ENCODE assay signal across 1 cellular context in the genomic region with DNA sequence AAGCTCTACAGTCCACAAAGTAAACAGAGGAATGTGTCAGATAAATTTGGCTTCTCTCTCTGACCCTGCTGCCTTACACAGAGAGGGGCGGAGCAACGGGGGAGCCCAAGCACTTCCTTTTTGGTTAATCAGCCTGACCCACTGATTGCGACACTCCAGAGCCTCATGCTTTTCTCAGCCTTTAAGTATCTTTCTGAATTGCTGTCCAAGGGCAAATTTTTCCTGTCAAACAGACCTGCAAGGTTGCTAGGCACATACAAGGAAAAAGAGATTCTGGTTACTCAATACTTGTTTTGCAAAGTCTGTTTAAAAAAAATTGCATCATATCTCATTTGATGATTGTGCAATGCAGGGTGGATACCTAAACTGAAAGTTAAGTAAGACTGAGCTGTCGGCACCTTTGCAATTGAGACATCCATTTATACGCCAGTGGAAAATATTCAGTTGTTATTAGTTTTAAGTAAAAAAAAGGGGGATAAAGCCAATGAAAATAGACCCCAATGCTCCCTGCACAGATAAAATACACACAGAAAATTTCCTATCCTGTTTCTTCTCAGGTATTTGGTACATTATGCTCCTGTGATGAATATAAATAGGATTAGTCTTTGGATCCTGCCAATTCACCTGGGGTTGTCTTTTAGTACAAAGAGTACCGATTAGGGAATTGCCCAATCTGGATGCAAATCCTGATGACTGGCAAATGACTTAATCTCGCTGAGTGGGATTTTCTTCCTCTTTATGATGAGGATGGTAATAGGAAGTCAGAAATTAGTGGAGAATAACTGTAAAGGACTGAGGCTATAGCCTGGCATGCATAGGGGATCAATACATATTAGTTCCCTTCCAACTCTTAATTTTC.
TF ChIP-seq lines count a peak whose summit lies in the region.

No MANE protein-coding gene starts in this region.

TF ChIP-seq in HepG2, 621 proteins besides CTCF, POLR2A, EP300 and RAD21 (continued from another document and continues in another):
- TF ChIP-seq, protein P1, sequence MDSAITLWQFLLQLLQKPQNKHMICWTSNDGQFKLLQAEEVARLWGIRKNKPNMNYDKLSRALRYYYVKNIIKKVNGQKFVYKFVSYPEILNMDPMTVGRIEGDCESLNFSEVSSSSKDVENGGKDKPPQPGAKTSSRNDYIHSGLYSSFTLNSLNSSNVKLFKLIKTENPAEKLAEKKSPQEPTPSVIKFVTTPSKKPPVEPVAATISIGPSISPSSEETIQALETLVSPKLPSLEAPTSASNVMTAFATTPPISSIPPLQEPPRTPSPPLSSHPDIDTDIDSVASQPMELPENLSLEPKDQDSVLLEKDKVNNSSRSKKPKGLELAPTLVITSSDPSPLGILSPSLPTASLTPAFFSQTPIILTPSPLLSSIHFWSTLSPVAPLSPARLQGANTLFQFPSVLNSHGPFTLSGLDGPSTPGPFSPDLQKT (CRISPR knock-in tag; IDR thresholded peaks at IDR 0.05; ENCODE audit: borderline replicate concordance): no peak
- TF ChIP-seq ZBTB21 (CRISPR knock-in tag; IDR thresholded peaks at IDR 0.05) (no peak), RXRB (CRISPR knock-in tag; IDR thresholded peaks at IDR 0.05; ENCODE audit: borderline replicate concordance) (peak; percentile 76), FOSL2 (CRISPR knock-in tag; IDR thresholded peaks at IDR 0.05) (peak; percentile 67), SNAI1 (CRISPR knock-in tag; IDR thresholded peaks at IDR 0.05; ENCODE audit: borderline replicate concordance) (no peak), TRIM24 (CRISPR knock-in tag; IDR thresholded peaks at IDR 0.05) (peak; percentile 96), ZNF703 (CRISPR knock-in tag; IDR thresholded peaks at IDR 0.05; ENCODE audit: borderline replicate concordance) (no peak), PHF21A (CRISPR knock-in tag; IDR thresholded peaks at IDR 0.05) (peak; percentile 66), MATR3 (CRISPR knock-in tag; IDR thresholded peaks at IDR 0.05) (no peak), KLF12 (CRISPR knock-in tag; IDR thresholded peaks at IDR 0.05; ENCODE audit: borderline replicate concordance) (no peak), ZNF556 (CRISPR knock-in tag; IDR thresholded peaks at IDR 0.05; ENCODE audit: borderline replicate concordance) (peak; percentile 44; the same call in 1 of the 2 replicates), ATRX (CRISPR knock-in tag; IDR thresholded peaks at IDR 0.05; ENCODE audit: borderline replicate concordance) (no peak), BRD4 (CRISPR knock-in tag; IDR thresholded peaks at IDR 0.05) (no peak), SKIL (CRISPR knock-in tag; IDR thresholded peaks at IDR 0.05; ENCODE audit: borderline replicate concordance) (no peak; the same call in 1 of the 2 replicates), ZNF790 (CRISPR knock-in tag; IDR thresholded peaks at IDR 0.05; ENCODE audit: borderline replicate concordance) (no peak), TBX2 (CRISPR knock-in tag; IDR thresholded peaks at IDR 0.05; ENCODE audit: borderline replicate concordance) (peak; percentile 47; the same call in 1 of the 2 replicates), ZNF225 (CRISPR knock-in tag; IDR thresholded peaks at IDR 0.05) (no peak), CEBPB (IDR thresholded peaks at IDR 0.05; ENCODE audit: borderline replicate concordance, low read depth, low read length) (peak; percentile 100), MNT (IDR thresholded peaks at IDR 0.05) (no peak), PITX1 (CRISPR knock-in tag; IDR thresholded peaks at IDR 0.05) (peak; percentile 63; the same call in 1 of the 2 replicates), MXD1 (CRISPR knock-in tag; IDR thresholded peaks at IDR 0.05) (no peak), ZNF546 (CRISPR knock-in tag; conservative IDR thresholded peaks at IDR 0.05) (no peak), MZF1 (CRISPR knock-in tag; IDR thresholded peaks at IDR 0.05; ENCODE audit: borderline replicate concordance) (no peak), HNF4A (CRISPR knock-in tag; IDR thresholded peaks at IDR 0.05) (peak; percentile 76), AHR (CRISPR knock-in tag; IDR thresholded peaks at IDR 0.05) (no peak), ZNF263 (CRISPR knock-in tag; IDR thresholded peaks at IDR 0.05) (no peak), MAZ (IDR thresholded peaks at IDR 0.05; ENCODE audit: borderline replicate concordance, low read depth, low read length) (no peak), MAZ (CRISPR knock-in tag; IDR thresholded peaks at IDR 0.05; ENCODE audit: low read depth) (peak; percentile 33; the same call in 1 of the 2 replicates)
- TF ChIP-seq, protein P2, sequence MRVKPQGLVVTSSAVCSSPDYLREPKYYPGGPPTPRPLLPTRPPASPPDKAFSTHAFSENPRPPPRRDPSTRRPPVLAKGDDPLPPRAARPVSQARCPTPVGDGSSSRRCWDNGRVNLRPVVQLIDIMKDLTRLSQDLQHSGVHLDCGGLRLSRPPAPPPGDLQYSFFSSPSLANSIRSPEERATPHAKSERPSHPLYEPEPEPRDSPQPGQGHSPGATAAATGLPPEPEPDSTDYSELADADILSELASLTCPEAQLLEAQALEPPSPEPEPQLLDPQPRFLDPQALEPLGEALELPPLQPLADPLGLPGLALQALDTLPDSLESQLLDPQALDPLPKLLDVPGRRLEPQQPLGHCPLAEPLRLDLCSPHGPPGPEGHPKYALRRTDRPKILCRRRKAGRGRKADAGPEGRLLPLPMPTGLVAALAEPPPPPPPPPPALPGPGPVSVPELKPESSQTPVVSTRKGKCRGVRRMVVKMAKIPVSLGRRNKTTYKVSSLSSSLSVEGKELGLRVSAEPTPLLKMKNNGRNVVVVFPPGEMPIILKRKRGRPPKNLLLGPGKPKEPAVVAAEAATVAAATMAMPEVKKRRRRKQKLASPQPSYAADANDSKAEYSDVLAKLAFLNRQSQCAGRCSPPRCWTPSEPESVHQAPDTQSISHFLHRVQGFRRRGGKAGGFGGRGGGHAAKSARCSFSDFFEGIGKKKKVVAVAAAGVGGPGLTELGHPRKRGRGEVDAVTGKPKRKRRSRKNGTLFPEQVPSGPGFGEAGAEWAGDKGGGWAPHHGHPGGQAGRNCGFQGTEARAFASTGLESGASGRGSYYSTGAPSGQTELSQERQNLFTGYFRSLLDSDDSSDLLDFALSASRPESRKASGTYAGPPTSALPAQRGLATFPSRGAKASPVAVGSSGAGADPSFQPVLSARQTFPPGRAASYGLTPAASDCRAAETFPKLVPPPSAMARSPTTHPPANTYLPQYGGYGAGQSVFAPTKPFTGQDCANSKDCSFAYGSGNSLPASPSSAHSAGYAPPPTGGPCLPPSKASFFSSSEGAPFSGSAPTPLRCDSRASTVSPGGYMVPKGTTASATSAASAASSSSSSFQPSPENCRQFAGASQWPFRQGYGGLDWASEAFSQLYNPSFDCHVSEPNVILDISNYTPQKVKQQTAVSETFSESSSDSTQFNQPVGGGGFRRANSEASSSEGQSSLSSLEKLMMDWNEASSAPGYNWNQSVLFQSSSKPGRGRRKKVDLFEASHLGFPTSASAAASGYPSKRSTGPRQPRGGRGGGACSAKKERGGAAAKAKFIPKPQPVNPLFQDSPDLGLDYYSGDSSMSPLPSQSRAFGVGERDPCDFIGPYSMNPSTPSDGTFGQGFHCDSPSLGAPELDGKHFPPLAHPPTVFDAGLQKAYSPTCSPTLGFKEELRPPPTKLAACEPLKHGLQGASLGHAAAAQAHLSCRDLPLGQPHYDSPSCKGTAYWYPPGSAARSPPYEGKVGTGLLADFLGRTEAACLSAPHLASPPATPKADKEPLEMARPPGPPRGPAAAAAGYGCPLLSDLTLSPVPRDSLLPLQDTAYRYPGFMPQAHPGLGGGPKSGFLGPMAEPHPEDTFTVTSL (CRISPR knock-in tag; IDR thresholded peaks at IDR 0.05; ENCODE audit: borderline replicate concordance): peak; percentile 61; the same call in 1 of the 2 replicates
- TF ChIP-seq, protein P3, sequence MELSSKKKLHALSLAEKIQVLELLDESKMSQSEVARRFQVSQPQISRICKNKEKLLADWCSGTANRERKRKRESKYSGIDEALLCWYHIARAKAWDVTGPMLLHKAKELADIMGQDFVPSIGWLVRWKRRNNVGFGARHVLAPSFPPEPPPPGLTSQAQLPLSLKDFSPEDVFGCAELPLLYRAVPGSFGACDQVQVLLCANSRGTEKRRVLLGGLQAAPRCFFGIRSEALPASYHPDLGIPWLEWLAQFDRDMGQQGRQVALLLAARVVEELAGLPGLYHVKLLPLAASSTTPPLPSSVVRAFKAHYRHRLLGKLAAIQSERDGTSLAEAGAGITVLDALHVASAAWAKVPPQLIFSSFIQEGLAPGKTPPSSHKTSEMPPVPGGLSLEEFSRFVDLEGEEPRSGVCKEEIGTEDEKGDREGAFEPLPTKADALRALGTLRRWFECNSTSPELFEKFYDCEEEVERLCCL (CRISPR knock-in tag; IDR thresholded peaks at IDR 0.05; ENCODE audit: borderline replicate concordance): no peak
- TF ChIP-seq, protein P4, sequence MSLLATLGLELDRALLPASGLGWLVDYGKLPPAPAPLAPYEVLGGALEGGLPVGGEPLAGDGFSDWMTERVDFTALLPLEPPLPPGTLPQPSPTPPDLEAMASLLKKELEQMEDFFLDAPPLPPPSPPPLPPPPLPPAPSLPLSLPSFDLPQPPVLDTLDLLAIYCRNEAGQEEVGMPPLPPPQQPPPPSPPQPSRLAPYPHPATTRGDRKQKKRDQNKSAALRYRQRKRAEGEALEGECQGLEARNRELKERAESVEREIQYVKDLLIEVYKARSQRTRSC (CRISPR knock-in tag; IDR thresholded peaks at IDR 0.05; ENCODE audit: low read depth): no peak
- TF ChIP-seq, protein P5, sequence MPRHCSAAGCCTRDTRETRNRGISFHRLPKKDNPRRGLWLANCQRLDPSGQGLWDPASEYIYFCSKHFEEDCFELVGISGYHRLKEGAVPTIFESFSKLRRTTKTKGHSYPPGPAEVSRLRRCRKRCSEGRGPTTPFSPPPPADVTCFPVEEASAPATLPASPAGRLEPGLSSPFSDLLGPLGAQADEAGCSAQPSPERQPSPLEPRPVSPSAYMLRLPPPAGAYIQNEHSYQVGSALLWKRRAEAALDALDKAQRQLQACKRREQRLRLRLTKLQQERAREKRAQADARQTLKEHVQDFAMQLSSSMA (CRISPR knock-in tag; IDR thresholded peaks at IDR 0.05): no peak
- TF ChIP-seq, protein P6, sequence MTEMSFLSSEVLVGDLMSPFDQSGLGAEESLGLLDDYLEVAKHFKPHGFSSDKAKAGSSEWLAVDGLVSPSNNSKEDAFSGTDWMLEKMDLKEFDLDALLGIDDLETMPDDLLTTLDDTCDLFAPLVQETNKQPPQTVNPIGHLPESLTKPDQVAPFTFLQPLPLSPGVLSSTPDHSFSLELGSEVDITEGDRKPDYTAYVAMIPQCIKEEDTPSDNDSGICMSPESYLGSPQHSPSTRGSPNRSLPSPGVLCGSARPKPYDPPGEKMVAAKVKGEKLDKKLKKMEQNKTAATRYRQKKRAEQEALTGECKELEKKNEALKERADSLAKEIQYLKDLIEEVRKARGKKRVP (CRISPR knock-in tag; IDR thresholded peaks at IDR 0.05): peak; percentile 85 to 99
- TF ChIP-seq, protein P7, sequence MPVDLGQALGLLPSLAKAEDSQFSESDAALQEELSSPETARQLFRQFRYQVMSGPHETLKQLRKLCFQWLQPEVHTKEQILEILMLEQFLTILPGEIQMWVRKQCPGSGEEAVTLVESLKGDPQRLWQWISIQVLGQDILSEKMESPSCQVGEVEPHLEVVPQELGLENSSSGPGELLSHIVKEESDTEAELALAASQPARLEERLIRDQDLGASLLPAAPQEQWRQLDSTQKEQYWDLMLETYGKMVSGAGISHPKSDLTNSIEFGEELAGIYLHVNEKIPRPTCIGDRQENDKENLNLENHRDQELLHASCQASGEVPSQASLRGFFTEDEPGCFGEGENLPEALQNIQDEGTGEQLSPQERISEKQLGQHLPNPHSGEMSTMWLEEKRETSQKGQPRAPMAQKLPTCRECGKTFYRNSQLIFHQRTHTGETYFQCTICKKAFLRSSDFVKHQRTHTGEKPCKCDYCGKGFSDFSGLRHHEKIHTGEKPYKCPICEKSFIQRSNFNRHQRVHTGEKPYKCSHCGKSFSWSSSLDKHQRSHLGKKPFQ (CRISPR knock-in tag; IDR thresholded peaks at IDR 0.05; ENCODE audit: insufficient replicate concordance): no peak
- TF ChIP-seq, protein P8, sequence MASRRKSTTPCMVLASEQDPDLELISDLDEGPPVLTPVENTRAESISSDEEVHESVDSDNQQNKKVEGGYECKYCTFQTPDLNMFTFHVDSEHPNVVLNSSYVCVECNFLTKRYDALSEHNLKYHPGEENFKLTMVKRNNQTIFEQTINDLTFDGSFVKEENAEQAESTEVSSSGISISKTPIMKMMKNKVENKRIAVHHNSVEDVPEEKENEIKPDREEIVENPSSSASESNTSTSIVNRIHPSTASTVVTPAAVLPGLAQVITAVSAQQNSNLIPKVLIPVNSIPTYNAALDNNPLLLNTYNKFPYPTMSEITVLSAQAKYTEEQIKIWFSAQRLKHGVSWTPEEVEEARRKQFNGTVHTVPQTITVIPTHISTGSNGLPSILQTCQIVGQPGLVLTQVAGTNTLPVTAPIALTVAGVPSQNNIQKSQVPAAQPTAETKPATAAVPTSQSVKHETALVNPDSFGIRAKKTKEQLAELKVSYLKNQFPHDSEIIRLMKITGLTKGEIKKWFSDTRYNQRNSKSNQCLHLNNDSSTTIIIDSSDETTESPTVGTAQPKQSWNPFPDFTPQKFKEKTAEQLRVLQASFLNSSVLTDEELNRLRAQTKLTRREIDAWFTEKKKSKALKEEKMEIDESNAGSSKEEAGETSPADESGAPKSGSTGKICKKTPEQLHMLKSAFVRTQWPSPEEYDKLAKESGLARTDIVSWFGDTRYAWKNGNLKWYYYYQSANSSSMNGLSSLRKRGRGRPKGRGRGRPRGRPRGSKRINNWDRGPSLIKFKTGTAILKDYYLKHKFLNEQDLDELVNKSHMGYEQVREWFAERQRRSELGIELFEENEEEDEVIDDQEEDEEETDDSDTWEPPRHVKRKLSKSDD (CRISPR knock-in tag; IDR thresholded peaks at IDR 0.05; ENCODE audit: low read depth): no peak
